1 cellular context compared by ENCODE assay signal in the genomic region with DNA sequence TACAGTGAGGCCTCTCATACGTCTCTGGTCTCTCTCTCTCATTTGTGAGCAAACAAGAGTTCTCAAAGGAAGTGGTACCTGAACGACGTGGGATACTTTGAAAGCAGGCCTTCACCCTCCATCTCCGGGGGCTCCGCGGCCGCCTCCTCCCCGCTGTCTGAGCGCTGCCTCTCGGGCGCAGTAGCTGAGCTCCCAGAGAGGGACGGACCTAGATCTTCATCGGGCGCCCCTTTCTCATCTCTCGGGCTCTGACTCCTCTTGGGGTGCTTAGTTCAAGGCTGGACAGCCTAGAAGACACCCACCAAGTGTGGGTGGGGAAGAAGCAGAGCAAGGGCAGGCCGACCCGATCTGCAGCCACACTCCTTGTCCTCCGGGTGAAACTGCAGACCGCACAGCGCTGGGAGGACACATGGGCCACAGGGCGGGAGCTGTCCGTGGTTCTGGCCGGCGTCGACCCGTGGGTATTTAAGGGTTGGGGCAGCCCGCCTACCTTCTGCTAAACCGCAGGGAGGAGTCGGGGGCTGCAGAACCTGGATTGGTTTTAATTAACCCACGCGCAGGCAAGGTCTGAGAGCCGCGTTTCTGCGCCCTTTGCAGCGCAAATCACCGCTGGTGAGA.
TF ChIP-seq lines count a peak whose summit lies in the region.

No MANE protein-coding gene starts in this region.

TF ChIP-seq in HepG2, 621 proteins besides CTCF, POLR2A, EP300 and RAD21 (continued from another document and continues in another):
- TF ChIP-seq POLR2AphosphoS5 (IDR thresholded peaks at IDR 0.05; ENCODE audit: low read depth, low read length) (no peak), KDM5A (IDR thresholded peaks at IDR 0.05; ENCODE audit: borderline replicate concordance, low read length) (no peak), ELF4 (CRISPR knock-in tag; IDR thresholded peaks at IDR 0.05; ENCODE audit: borderline replicate concordance) (no peak), HMG20B (CRISPR knock-in tag; conservative IDR thresholded peaks at IDR 0.05) (0 out of 2 replicates have a peak, but pooled peaks have one; percentile 26), ZBTB7B (CRISPR knock-in tag; IDR thresholded peaks at IDR 0.05) (no peak), CBX5 (CRISPR knock-in tag; IDR thresholded peaks at IDR 0.05; ENCODE audit: borderline replicate concordance) (no peak), SRF (IDR thresholded peaks at IDR 0.05; ENCODE audit: low read depth, low read length) (no peak), ZNF501 (CRISPR knock-in tag; IDR thresholded peaks at IDR 0.05) (no peak), MIER3 (CRISPR knock-in tag; IDR thresholded peaks at IDR 0.05; ENCODE audit: borderline replicate concordance) (no peak), KLF13 (CRISPR knock-in tag; IDR thresholded peaks at IDR 0.05) (no peak), ERF (CRISPR knock-in tag; IDR thresholded peaks at IDR 0.05) (peak; percentile 86), ZNF44 (CRISPR knock-in tag; IDR thresholded peaks at IDR 0.05) (no peak), ZNF282 (IDR thresholded peaks at IDR 0.05; ENCODE audit: partially characterized antibody) (no peak), CENPX (CRISPR knock-in tag; IDR thresholded peaks at IDR 0.05) (no peak), IRF2 (CRISPR knock-in tag; IDR thresholded peaks at IDR 0.05) (peak; percentile 62; the same call in 1 of the 2 replicates), JUN (CRISPR knock-in tag; IDR thresholded peaks at IDR 0.05) (no peak), SALL2 (CRISPR knock-in tag; IDR thresholded peaks at IDR 0.05) (0 out of 2 replicates have a peak, but pooled peaks have one; percentile 28), KDM5B (CRISPR knock-in tag; IDR thresholded peaks at IDR 0.05; ENCODE audit: borderline replicate concordance) (peak; percentile 54; the same call in 1 of the 2 replicates), MTF2 (CRISPR knock-in tag; IDR thresholded peaks at IDR 0.05; ENCODE audit: borderline replicate concordance) (no peak), ZFYVE20 (CRISPR knock-in tag; IDR thresholded peaks at IDR 0.05; ENCODE audit: borderline replicate concordance, low read depth) (no peak), NCOA2 (CRISPR knock-in tag; IDR thresholded peaks at IDR 0.05) (peak; percentile 51), NFIB (CRISPR knock-in tag; IDR thresholded peaks at IDR 0.05; ENCODE audit: borderline replicate concordance) (no peak), HNRNPL (IDR thresholded peaks at IDR 0.05; ENCODE audit: low read depth, low read length) (no peak), ZBTB38 (CRISPR knock-in tag; IDR thresholded peaks at IDR 0.05) (no peak), ZNF891 (CRISPR knock-in tag; IDR thresholded peaks at IDR 0.05) (0 out of 2 replicates have a peak, but pooled peaks have one; percentile 58), SMC3 (IDR thresholded peaks at IDR 0.05; ENCODE audit: low read length) (no peak), ZNF432 (CRISPR knock-in tag; IDR thresholded peaks at IDR 0.05; ENCODE audit: borderline replicate concordance) (no peak)
- TF ChIP-seq, protein P1, sequence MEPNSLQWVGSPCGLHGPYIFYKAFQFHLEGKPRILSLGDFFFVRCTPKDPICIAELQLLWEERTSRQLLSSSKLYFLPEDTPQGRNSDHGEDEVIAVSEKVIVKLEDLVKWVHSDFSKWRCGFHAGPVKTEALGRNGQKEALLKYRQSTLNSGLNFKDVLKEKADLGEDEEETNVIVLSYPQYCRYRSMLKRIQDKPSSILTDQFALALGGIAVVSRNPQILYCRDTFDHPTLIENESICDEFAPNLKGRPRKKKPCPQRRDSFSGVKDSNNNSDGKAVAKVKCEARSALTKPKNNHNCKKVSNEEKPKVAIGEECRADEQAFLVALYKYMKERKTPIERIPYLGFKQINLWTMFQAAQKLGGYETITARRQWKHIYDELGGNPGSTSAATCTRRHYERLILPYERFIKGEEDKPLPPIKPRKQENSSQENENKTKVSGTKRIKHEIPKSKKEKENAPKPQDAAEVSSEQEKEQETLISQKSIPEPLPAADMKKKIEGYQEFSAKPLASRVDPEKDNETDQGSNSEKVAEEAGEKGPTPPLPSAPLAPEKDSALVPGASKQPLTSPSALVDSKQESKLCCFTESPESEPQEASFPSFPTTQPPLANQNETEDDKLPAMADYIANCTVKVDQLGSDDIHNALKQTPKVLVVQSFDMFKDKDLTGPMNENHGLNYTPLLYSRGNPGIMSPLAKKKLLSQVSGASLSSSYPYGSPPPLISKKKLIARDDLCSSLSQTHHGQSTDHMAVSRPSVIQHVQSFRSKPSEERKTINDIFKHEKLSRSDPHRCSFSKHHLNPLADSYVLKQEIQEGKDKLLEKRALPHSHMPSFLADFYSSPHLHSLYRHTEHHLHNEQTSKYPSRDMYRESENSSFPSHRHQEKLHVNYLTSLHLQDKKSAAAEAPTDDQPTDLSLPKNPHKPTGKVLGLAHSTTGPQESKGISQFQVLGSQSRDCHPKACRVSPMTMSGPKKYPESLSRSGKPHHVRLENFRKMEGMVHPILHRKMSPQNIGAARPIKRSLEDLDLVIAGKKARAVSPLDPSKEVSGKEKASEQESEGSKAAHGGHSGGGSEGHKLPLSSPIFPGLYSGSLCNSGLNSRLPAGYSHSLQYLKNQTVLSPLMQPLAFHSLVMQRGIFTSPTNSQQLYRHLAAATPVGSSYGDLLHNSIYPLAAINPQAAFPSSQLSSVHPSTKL (CRISPR knock-in tag; IDR thresholded peaks at IDR 0.05): peak; percentile 46; the same call in 1 of the 2 replicates
- TF ChIP-seq, protein P2, sequence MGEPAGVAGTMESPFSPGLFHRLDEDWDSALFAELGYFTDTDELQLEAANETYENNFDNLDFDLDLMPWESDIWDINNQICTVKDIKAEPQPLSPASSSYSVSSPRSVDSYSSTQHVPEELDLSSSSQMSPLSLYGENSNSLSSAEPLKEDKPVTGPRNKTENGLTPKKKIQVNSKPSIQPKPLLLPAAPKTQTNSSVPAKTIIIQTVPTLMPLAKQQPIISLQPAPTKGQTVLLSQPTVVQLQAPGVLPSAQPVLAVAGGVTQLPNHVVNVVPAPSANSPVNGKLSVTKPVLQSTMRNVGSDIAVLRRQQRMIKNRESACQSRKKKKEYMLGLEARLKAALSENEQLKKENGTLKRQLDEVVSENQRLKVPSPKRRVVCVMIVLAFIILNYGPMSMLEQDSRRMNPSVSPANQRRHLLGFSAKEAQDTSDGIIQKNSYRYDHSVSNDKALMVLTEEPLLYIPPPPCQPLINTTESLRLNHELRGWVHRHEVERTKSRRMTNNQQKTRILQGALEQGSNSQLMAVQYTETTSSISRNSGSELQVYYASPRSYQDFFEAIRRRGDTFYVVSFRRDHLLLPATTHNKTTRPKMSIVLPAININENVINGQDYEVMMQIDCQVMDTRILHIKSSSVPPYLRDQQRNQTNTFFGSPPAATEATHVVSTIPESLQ (CRISPR knock-in tag; conservative IDR thresholded peaks at IDR 0.05): 0 out of 2 replicates have a peak, but pooled peaks have one; percentile 74
- TF ChIP-seq, protein P3, sequence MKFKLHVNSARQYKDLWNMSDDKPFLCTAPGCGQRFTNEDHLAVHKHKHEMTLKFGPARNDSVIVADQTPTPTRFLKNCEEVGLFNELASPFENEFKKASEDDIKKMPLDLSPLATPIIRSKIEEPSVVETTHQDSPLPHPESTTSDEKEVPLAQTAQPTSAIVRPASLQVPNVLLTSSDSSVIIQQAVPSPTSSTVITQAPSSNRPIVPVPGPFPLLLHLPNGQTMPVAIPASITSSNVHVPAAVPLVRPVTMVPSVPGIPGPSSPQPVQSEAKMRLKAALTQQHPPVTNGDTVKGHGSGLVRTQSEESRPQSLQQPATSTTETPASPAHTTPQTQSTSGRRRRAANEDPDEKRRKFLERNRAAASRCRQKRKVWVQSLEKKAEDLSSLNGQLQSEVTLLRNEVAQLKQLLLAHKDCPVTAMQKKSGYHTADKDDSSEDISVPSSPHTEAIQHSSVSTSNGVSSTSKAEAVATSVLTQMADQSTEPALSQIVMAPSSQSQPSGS (CRISPR knock-in tag; IDR thresholded peaks at IDR 0.05): peak; percentile 84
- TF ChIP-seq, protein P4, sequence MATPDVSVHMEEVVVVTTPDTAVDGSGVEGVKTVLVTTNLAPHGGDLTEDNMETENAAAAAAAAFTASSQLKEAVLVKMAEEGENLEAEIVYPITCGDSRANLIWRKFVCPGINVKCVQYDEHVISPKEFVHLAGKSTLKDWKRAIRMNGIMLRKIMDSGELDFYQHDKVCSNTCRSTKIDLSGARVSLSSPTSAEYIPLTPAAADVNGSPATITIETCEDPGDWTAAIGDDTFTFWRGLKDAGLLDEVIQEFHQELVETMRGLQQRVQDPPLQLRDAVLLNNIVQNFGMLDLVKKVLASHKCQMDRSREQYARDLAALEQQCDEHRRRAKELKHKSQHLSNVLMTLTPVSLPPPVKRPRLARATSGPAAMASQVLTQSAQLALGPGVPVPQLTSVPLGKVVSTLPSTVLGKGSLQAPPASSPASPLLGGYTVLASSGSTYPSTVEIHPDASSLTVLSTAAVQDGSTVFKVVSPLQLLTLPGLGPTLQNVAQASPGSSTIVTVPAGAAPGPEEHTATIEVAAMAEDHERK (CRISPR knock-in tag; IDR thresholded peaks at IDR 0.05; ENCODE audit: low read depth): no peak
- TF ChIP-seq, protein P5, sequence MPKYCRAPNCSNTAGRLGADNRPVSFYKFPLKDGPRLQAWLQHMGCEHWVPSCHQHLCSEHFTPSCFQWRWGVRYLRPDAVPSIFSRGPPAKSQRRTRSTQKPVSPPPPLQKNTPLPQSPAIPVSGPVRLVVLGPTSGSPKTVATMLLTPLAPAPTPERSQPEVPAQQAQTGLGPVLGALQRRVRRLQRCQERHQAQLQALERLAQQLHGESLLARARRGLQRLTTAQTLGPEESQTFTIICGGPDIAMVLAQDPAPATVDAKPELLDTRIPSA (CRISPR knock-in tag; IDR thresholded peaks at IDR 0.05; ENCODE audit: borderline replicate concordance): no peak
- TF ChIP-seq, protein P6, sequence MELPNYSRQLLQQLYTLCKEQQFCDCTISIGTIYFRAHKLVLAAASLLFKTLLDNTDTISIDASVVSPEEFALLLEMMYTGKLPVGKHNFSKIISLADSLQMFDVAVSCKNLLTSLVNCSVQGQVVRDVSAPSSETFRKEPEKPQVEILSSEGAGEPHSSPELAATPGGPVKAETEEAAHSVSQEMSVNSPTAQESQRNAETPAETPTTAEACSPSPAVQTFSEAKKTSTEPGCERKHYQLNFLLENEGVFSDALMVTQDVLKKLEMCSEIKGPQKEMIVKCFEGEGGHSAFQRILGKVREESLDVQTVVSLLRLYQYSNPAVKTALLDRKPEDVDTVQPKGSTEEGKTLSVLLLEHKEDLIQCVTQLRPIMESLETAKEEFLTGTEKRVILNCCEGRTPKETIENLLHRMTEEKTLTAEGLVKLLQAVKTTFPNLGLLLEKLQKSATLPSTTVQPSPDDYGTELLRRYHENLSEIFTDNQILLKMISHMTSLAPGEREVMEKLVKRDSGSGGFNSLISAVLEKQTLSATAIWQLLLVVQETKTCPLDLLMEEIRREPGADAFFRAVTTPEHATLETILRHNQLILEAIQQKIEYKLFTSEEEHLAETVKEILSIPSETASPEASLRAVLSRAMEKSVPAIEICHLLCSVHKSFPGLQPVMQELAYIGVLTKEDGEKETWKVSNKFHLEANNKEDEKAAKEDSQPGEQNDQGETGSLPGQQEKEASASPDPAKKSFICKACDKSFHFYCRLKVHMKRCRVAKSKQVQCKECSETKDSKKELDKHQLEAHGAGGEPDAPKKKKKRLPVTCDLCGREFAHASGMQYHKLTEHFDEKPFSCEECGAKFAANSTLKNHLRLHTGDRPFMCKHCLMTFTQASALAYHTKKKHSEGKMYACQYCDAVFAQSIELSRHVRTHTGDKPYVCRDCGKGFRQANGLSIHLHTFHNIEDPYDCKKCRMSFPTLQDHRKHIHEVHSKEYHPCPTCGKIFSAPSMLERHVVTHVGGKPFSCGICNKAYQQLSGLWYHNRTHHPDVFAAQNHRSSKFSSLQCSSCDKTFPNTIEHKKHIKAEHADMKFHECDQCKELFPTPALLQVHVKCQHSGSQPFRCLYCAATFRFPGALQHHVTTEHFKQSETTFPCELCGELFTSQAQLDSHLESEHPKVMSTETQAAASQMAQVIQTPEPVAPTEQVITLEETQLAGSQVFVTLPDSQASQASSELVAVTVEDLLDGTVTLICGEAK (IDR thresholded peaks at IDR 0.05): no peak
- TF ChIP-seq, protein P6 (CRISPR knock-in tag; IDR thresholded peaks at IDR 0.05): peak; percentile 41; the same call in 1 of the 2 replicates
- TF ChIP-seq, protein P7, sequence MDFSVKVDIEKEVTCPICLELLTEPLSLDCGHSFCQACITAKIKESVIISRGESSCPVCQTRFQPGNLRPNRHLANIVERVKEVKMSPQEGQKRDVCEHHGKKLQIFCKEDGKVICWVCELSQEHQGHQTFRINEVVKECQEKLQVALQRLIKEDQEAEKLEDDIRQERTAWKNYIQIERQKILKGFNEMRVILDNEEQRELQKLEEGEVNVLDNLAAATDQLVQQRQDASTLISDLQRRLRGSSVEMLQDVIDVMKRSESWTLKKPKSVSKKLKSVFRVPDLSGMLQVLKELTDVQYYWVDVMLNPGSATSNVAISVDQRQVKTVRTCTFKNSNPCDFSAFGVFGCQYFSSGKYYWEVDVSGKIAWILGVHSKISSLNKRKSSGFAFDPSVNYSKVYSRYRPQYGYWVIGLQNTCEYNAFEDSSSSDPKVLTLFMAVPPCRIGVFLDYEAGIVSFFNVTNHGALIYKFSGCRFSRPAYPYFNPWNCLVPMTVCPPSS (IDR thresholded peaks at IDR 0.05): no peak
- TF ChIP-seq, protein P8, sequence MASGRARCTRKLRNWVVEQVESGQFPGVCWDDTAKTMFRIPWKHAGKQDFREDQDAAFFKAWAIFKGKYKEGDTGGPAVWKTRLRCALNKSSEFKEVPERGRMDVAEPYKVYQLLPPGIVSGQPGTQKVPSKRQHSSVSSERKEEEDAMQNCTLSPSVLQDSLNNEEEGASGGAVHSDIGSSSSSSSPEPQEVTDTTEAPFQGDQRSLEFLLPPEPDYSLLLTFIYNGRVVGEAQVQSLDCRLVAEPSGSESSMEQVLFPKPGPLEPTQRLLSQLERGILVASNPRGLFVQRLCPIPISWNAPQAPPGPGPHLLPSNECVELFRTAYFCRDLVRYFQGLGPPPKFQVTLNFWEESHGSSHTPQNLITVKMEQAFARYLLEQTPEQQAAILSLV (CRISPR knock-in tag; IDR thresholded peaks at IDR 0.05; ENCODE audit: borderline replicate concordance): peak; percentile 89; the same call in 1 of the 2 replicates
